9 cellular contexts compared by ENCODE assay signal in the genomic region with DNA sequence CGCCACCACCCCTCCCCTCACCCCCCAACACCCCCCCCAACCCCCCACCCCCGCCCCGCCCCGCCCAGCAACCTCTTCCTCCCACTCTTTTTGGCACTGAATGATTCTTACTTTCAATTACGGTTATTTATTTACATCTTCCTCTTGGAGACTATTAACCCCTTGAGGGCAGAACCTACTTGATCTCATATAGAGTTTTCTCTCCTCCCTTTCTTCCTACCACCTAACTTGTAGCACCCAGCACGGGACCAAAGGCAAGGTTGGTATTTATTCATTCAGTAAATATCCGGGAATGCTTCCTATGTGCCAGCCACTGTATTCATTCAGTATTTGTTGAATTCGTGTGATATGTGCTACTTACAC. TPM values are rescaled to one million over a fixed set of nuclear protein-coding genes. Genes with fewer than 3 reads are reported as not detected.
DNase-seq lines count a peak whose midpoint lies in the region; ATAC-seq, FAIRE-seq and TF ChIP-seq lines count a peak whose summit lies in the region.
"Had no signal": no experiment of that assay in that cellular context is flagged by ENCODE, and none has a peak within 500 bp of the region (broad histone marks: within the 10 kb centered on the region; RNA-seq: fewer than 3 reads in every experiment).

No MANE protein-coding gene starts in this region.

- CTCF ChIA-PET in A549 (lab: Yijun Ruan, JAX) (interaction anchor here (0.7 kb wide), 1 partner anchor 1906 kb away, joined by 3 read pairs; no protein-coding TSS in a partner anchor), HEK293 (lab: Yijun Ruan, JAX) (interaction anchor here (1.5 to 2.7 kb wide), 2 partner anchors 11 kb away, joined by 4 to 17 read pairs; no protein-coding TSS in a partner anchor)

- H3K27ac ChIP-seq in A549 (peak overlapping the region; percentile 90 to 95), HEK293 (ENCODE audit: extremely low read depth, low read depth, low read length) (no peak overlapping the region)

- H3K4me1 ChIP-seq in A549, result peaks cover 17% of the 10 kb centered on the region
- peaks cover 4% of the 10 kb centered on the region; the same call in 1 of the 2 replicates for H3K4me1 ChIP-seq in HEK293 (ENCODE audit: control insufficient read depth, insufficient read depth, low read length)
- H3K4me1 ChIP-seq in mucosa of stomach (ENCODE audit: control insufficient read depth, insufficient read depth, low read length), result peaks cover 23% of the 10 kb centered on the region

- no peaks in the 10 kb centered on the region for H3K9me3 Mint-ChIP-seq in activated naive CD8-positive, alpha-beta T cell treated with anti-CD3 and anti-CD28 coated beads, Interleukin-2, amount 10 ng/mL, durations not matched to agents 7 days and 5 days

- no peaks in the 10 kb centered on the region for H3K27me3 ChIP-seq in mucosa of stomach (ENCODE audit: control insufficient read depth, insufficient read depth, low read length)

- H3K4me1 Mint-ChIP-seq in activated naive CD8-positive, alpha-beta T cell treated with anti-CD3 and anti-CD28 coated beads, Interleukin-2, amount 10 ng/mL, durations not matched to agents 7 days and 5 days, result peaks cover 11% of the 10 kb centered on the region

- H3K9me3 ChIP-seq in A549 (no peaks in the 10 kb centered on the region), HEK293 (ENCODE audit: control insufficient read depth, insufficient read depth, low read depth, low read length) (no peaks in the 10 kb centered on the region), mucosa of stomach (ENCODE audit: control insufficient read depth, low read length) (no peaks in the 10 kb centered on the region)

- no peak for FAIRE-seq in A549 (lab: Jason Lieb, UNC)

- intact Hi-C loops in left ventricle myocardium superior (cut with micrococcal nuclease), result loop anchor here (10.0 kb wide), 1 partner anchor 83 kb away; no protein-coding TSS in a partner anchor

- TF ChIP-seq CTCF in A549 (IDR thresholded peaks at IDR 0.05) (no peak), HEK293 (tag by site-specific recombination; IDR thresholded peaks at IDR 0.05) (no peak)

- H3K4me3 Mint-ChIP-seq in activated naive CD8-positive, alpha-beta T cell treated with anti-CD3 and anti-CD28 coated beads, Interleukin-2, amount 10 ng/mL, durations not matched to agents 7 days and 5 days, result peak overlapping the region; percentile 35

- H3K36me3 ChIP-seq in HEK293 (ENCODE audit: control insufficient read depth in 2 of 2, insufficient read depth in 1 of 2, low read length in 2 of 2), result peaks cover 0 to 7% of the 10 kb centered on the region in 2 experiments; a peak in 1 of 3 replicates
- no peaks in the 10 kb centered on the region for H3K36me3 ChIP-seq in mucosa of stomach (ENCODE audit: control insufficient read depth, insufficient read depth, low read length)

- H3K27me3 Mint-ChIP-seq in activated naive CD8-positive, alpha-beta T cell treated with anti-CD3 and anti-CD28 coated beads, Interleukin-2, amount 10 ng/mL, durations not matched to agents 7 days and 5 days, result peaks cover 58% of the 10 kb centered on the region

- H3K27ac Mint-ChIP-seq in activated naive CD8-positive, alpha-beta T cell treated with anti-CD3 and anti-CD28 coated beads, Interleukin-2, amount 10 ng/mL, durations not matched to agents 7 days and 5 days, result no peak overlapping the region

- H3K4me2 ChIP-seq in A549, result peak overlapping the region; percentile 85

- H3K36me3 Mint-ChIP-seq in activated naive CD8-positive, alpha-beta T cell treated with anti-CD3 and anti-CD28 coated beads, Interleukin-2, amount 10 ng/mL, durations not matched to agents 7 days and 5 days, result no peaks in the 10 kb centered on the region

- H3K4me3 ChIP-seq in A549 (peak overlapping the region; percentile 68), HEK293 (ENCODE audit: low read depth, low read length) (no peak overlapping the region), mucosa of stomach (ENCODE audit: low read length) (no peak overlapping the region)

- 5% methylated on average over 4 of the region's 8 CpGs for WGBS in A549 (ENCODE audit: missing lambda C conversion rate)

- POLR2A ChIA-PET in A549 (lab: Yijun Ruan, JAX), result no interaction called here
- POLR2A ChIA-PET in HEK293 (lab: Yijun Ruan, JAX), result interaction anchor here (0.8 to 2.3 kb wide), 3 partner anchors 26 to 64 kb away, joined by 3 to 9 read pairs (median 4); no protein-coding TSS in a partner anchor
- POLR2A ChIA-PET in activated naive CD8-positive, alpha-beta T cell treated with anti-CD3 and anti-CD28 coated beads, Interleukin-2, amount 10 ng/mL, durations not matched to agents 7 days and 5 days (lab: Charles Lee), result no interaction called here

- no peak for TF ChIP-seq POLR2A in A549 (IDR thresholded peaks at IDR 0.05; ENCODE audit: low read length)

- DNase-seq in A549 (ENCODE audit: low read depth in 1 of 2, low spot score in 1 of 2), result no peak
- DNase-seq in activated naive CD8-positive, alpha-beta T cell treated with anti-CD3 and anti-CD28 coated beads, Interleukin-2, amount 10 ng/mL, durations not matched to agents 7 days and 5 days, result no peak
- no peak for DNase-seq in SIG-M5 treated with dmso at 0.1 percent for 504 hours (lab: John Stamatoyannopoulos, UW; ENCODE audit: unreplicated experiment)
- DNase-seq in glomerular visceral epithelial cell (ENCODE audit: extremely low spot score), result no peak
- no peak for DNase-seq in NCI-H2227 treated with DMSO at 0.1 percent for 48 hours (lab: John Stamatoyannopoulos, UW)
- no peak for DNase-seq in left ventricle myocardium superior
- DNase-seq: activated effector memory CD4-positive, alpha-beta T cell treated with anti-CD3 and anti-CD28 coated beads, Interleukin-2, amount 50 U/mL, for 16 hours had no signal

- H3K9ac ChIP-seq in mucosa of stomach (ENCODE audit: low read length), result peak overlapping the region; percentile 41

- no peak for TF ChIP-seq EP300 in A549 (IDR thresholded peaks at IDR 0.05)

- TF ChIP-seq RAD21 in A549 (conservative IDR thresholded peaks at IDR 0.05 in 1 of 2, IDR thresholded peaks at IDR 0.05 in 1 of 2), result no peak

- no peak for ATAC-seq in A549
- no peak for ATAC-seq in activated naive CD8-positive, alpha-beta T cell treated with anti-CD3 and anti-CD28 coated beads, Interleukin-2, amount 10 ng/mL, durations not matched to agents 7 days and 5 days (ENCODE audit: low read depth)
- ATAC-seq in left ventricle myocardium superior, result no peak

TF ChIP-seq in A549, 52 proteins besides CTCF, POLR2A, EP300 and RAD21 (continues in another document):
- TF ChIP-seq NFE2L2 (conservative IDR thresholded peaks at IDR 0.05; ENCODE audit: low read length) (no peak), BHLHE40 (IDR thresholded peaks at IDR 0.05; ENCODE audit: low read depth, low read length) (no peak), RFX5 (IDR thresholded peaks at IDR 0.05) (no peak), MYC (IDR thresholded peaks at IDR 0.05; ENCODE audit: borderline replicate concordance, low read length) (no peak)

TF ChIP-seq in HEK293, 187 proteins besides CTCF, POLR2A, EP300 and RAD21:
- TF ChIP-seq ZFHX2 (tag by site-specific recombination; conservative IDR thresholded peaks at IDR 0.05) (0 out of 2 replicates have a peak, but pooled peaks have one; percentile 17), ZNF555 (tag by site-specific recombination; conservative IDR thresholded peaks at IDR 0.05) (no peak), ZNF621 (tag by site-specific recombination; IDR thresholded peaks at IDR 0.05) (no peak)

RNA-seq across cellular contexts. Expression of gene CNKSR3, which starts 1.2 kb away (rescaled TPM):
- polyA plus RNA-seq in A549 (2011; rRNA removed) (2.9 and 3.8 TPM in 2 replicates), A549 (2017; fragmentation: RNase III; extraction: RNeasy Plus Mini Kit Qiagen cat#74134 plus additional on column Dnase treatment) (3.5 to 5.2 TPM (median 4.1 TPM) in 3 replicates)
- 1.3 and 1.6 TPM in 2 replicates for polyA plus RNA-seq in A549 (2012; cell fraction: cytosol; rRNA removed)
- 1.4 and 2.3 TPM in 2 replicates for polyA plus RNA-seq in A549 (2012; cell fraction: nucleus; rRNA removed)
- 3.8 and 4.0 TPM in 2 replicates for polyA minus RNA-seq in A549 (2011; rRNA and poly(A)+ RNA removed)
- not detected for total RNA-seq in activated naive CD8-positive, alpha-beta T cell treated with anti-CD3 and anti-CD28 coated beads, Interleukin-2, amount 10 ng/mL, durations not matched to agents 7 days and 5 days
- 20.6 TPM for total RNA-seq in left ventricle myocardium superior

Comparison
In these comparisons a context has a peak if more than half of its experiments do, and no peak if none do; other contexts are left out.
1. RNA of gene CNKSR3, which starts 1.2 kb away (total RNA-seq): 20.6 TPM in left ventricle myocardium superior (single experiment); not detected in activated naive CD8-positive, alpha-beta T cell treated with anti-CD3 and anti-CD28 coated beads, Interleukin-2, amount 10 ng/mL, durations not matched to agents 7 days and 5 days; every median in the first group is over 10 times any median in the second.